Comparison of ENCODE assay signal across 30 cellular contexts in genomic region chr13:33310245-33311038, GRCh38. TPM values are rescaled to one million over a fixed set of nuclear protein-coding genes. Genes with fewer than 3 reads are reported as not detected.
"Had no signal": no experiment of that assay in that cellular context is flagged by ENCODE, and none has a peak within 500 bp of the region (broad histone marks: within the 10 kb centered on the region; RNA-seq: fewer than 3 reads in every experiment).

No MANE protein-coding gene starts in this region.

- H3K27me3 ChIP-seq: brain microvascular endothelial cell, cardiac muscle cell, MG63 had no signal

- ATAC-seq: activated CD8-positive, alpha-beta T cell treated with anti-CD3 and anti-CD28 coated beads for 36 hours; activated naive CD4-positive, alpha-beta T cell treated with anti-CD3 and anti-CD28 coated beads, Interleukin-2, amount 50 U/mL, for 72 hours; activated T-cell treated with anti-CD3 and anti-CD28 coated beads, Interleukin-2, amount 50 U/mL, for 72 hours; activated T-helper 17 cell treated with anti-CD3 and anti-CD28 coated beads, Interleukin-2, amount 50 U/mL, for 72 hours had no signal

- DNase-seq: activated CD4-positive, alpha-beta T cell treated with anti-CD3 and anti-CD28 coated beads, Interleukin-2, amount 10 ng/mL, durations not matched to agents 24 days and 14 days; activated CD4-positive, alpha-beta T cell treated with anti-CD3 and anti-CD28 coated beads, Interleukin-2, amount 50 U/mL, for 4 hours; activated CD8-positive, alpha-beta T cell treated with anti-CD3 and anti-CD28 coated beads for 36 hours; activated effector memory CD4-positive, alpha-beta T cell treated with anti-CD3 and anti-CD28 coated beads, Interleukin-2, amount 50 U/mL, for 16 hours; activated naive CD4-positive, alpha-beta T cell; activated T-cell treated with anti-CD3 and anti-CD28 coated beads, Interleukin-2, amount 50 U/mL, for 1 hour; activated T-cell treated with anti-CD3 and anti-CD28 coated beads, Interleukin-2, amount 50 U/mL, for 72 hours; anterior cingulate cortex; brain microvascular endothelial cell; Kasumi-1; KG1; MG63; NCI-H1048; NCI-H1105 treated with DMSO at 0.1 percent for 48 hours; NCI-H146; NCI-H187; NCI-H2029 treated with DMSO at 0.1 percent for 48 hours; NCI-H2107; NCI-H2171; NCI-H2227 treated with DMSO at 0.1 percent for 48 hours; NCI-H524 treated with DMSO at 0.1 percent for 48 hours; NCI-H748 treated with DMSO at 0.1 percent for 48 hours; NK-92 treated with Interleukin-12 subunit alpha and Interleukin-12 subunit beta, amount 100 ng/mL, for 24 hours; Right ventricle myocardium superior; SW 1271; T-helper 1 cell; T1000 had no signal

- H3K36me3 ChIP-seq: brain microvascular endothelial cell, cardiac muscle cell had no signal

- H3K4me3 ChIP-seq: cardiac muscle cell, MG63 had no signal

RNA-seq across cellular contexts. Expression of gene STARD13, which starts 24.9 kb away (rescaled TPM):
- total RNA-seq: activated CD8-positive, alpha-beta T cell treated with anti-CD3 and anti-CD28 coated beads for 36 hours had no signal
